In the genomic region with DNA sequence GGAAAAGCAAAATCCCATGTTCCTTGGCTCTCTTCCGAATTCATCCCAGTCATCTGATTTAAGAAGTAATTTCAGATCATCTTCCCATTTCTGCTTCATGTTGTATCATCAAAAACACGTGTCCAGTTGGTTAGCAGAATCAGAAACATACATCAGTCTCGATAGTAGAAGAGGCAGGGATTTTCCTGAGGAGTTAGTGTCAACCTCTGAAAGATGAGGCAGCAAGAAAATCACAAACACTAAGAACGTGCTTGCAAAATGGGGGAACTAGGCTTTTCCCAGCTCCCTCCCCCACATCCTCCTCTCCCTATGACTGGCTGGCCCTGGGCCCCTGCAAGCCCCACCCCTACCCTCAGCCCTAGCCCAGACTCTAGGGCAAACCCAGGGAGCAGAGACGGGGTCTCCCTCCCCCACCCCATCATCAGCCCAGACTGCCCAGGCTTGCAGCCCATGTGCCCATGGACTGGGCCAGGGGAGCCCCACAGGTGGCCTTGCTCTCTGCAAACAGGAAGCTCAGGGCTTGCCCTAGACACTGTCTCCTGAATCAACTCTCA, we compare ENCODE assay signal across 17 cellular contexts.
DNase-seq lines count a peak whose midpoint lies in the region; ATAC-seq lines count a peak whose summit lies in the region.
"Had no signal": no experiment of that assay in that cellular context is flagged by ENCODE, and none has a peak within 500 bp of the region (broad histone marks: within the 10 kb centered on the region; RNA-seq: fewer than 3 reads in every experiment).

No MANE protein-coding gene starts in this region.

- peaks cover 72% of the 10 kb centered on the region for H3K4me1 Mint-ChIP-seq in central memory CD8-positive, alpha-beta T cell

- H3K27ac ChIP-seq in aorta (ENCODE audit: low read depth in 1 of 2, low read length in 2 of 2) = no peak overlapping the region
- H3K27ac ChIP-seq: epithelial cell of prostate, GM23248 had no signal

- peak; percentile 37 for DNase-seq in stimulated activated CD4-positive, alpha-beta T cell treated with anti-CD3 and anti-CD28 coated beads, Interleukin-4, amount 100 ng/mL, for 24 hours
- DNase-seq in stimulated activated CD4-positive, alpha-beta T cell treated with anti-CD3 and anti-CD28 coated beads, Interleukin-2, amount 100 ng/mL, for 24 hours = no peak
- DNase-seq in Kasumi-1 (lab: John Stamatoyannopoulos, UW) = peak; percentile 19 to 23
- no peak for DNase-seq in central memory CD8-positive, alpha-beta T cell (ENCODE audit: low spot score in 2 of 2)
- DNase-seq in aorta = no peak
- DNase-seq in GOT3 (lab: John Stamatoyannopoulos, UW) = no peak
- DNase-seq: activated CD4-positive, alpha-beta T cell treated with anti-CD3 and anti-CD28 coated beads, Interleukin-2, amount 50 U/mL, for 4 hours; CD4-positive, alpha-beta T cell; GM23248; heart left ventricle; left colon; OCI-M1; retina; stimulated activated CD4-positive, alpha-beta T cell treated with anti-CD3 and anti-CD28 coated beads, Interleukin-2, amount 100 ng/mL, for 48 hours had no signal

- no peak overlapping the region for H3K4me3 ChIP-seq in aorta (ENCODE audit: low read length in 2 of 2)
- H3K4me3 ChIP-seq: GM23248, heart left ventricle had no signal

- H3K9me3 Mint-ChIP-seq in central memory CD8-positive, alpha-beta T cell = no peaks in the 10 kb centered on the region
- H3K9me3 Mint-ChIP-seq: CD4-positive, alpha-beta T cell had no signal

- H3K36me3 Mint-ChIP-seq in central memory CD8-positive, alpha-beta T cell (ENCODE audit: insufficient read depth) = peaks cover 3% of the 10 kb centered on the region
- H3K36me3 Mint-ChIP-seq: activated naive CD8-positive, alpha-beta T cell had no signal

- H3K27ac Mint-ChIP-seq in central memory CD8-positive, alpha-beta T cell (ENCODE audit: low read depth) = peak overlapping the region; percentile 88
- H3K27ac Mint-ChIP-seq: activated naive CD8-positive, alpha-beta T cell; CD4-positive, alpha-beta T cell had no signal

- no peaks in the 10 kb centered on the region for H3K27me3 Mint-ChIP-seq in central memory CD8-positive, alpha-beta T cell
- H3K27me3 Mint-ChIP-seq: activated naive CD8-positive, alpha-beta T cell; CD4-positive, alpha-beta T cell had no signal

- H3K9me3 ChIP-seq in aorta (ENCODE audit: control insufficient read depth, low read length) = no peaks in the 10 kb centered on the region
- H3K9me3 ChIP-seq: heart left ventricle had no signal

- peak overlapping the region; percentile 23 for H3K4me3 Mint-ChIP-seq in central memory CD8-positive, alpha-beta T cell
- H3K4me3 Mint-ChIP-seq: activated naive CD8-positive, alpha-beta T cell; CD4-positive, alpha-beta T cell had no signal

- no peaks in the 10 kb centered on the region for H3K27me3 ChIP-seq in aorta (ENCODE audit: control insufficient read depth in 1 of 2, insufficient read depth in 2 of 2, low read length in 1 of 2)
- H3K27me3 ChIP-seq: heart left ventricle had no signal

- no peaks in the 10 kb centered on the region for H3K36me3 ChIP-seq in aorta (ENCODE audit: control insufficient read depth in 1 of 2, insufficient read depth in 2 of 2, low read length in 1 of 2)
- H3K36me3 ChIP-seq: heart left ventricle had no signal

- H3K4me1 ChIP-seq in aorta (ENCODE audit: control insufficient read depth in 1 of 2, insufficient read depth in 2 of 2, low read length in 2 of 2) = no peaks in the 10 kb centered on the region

- WGBS in aorta, 2 donors = 91 to 92% methylated on average over 5 of the region's 5 CpGs

- intact Hi-C loops in aorta (cut with DNase I) = no loop called here

- ATAC-seq in central memory CD8-positive, alpha-beta T cell (replicated peaks; ENCODE audit: extremely low read depth, poor library complexity, severe bottlenecking) = peak; percentile 55
- peak; percentile 26 for ATAC-seq in aorta (ENCODE audit: low FRiP score)
- no peak for ATAC-seq in HG02884 (IDR thresholded peaks at IDR 0.05; ENCODE audit: unreplicated experiment)
- ATAC-seq: left colon had no signal

Comparison
In these comparisons a context has a peak if more than half of its experiments do, and no peak if none do; other contexts are left out.
1. DNase-seq: peak in stimulated activated CD4-positive, alpha-beta T cell treated with anti-CD3 and anti-CD28 coated beads, Interleukin-4, amount 100 ng/mL, for 24 hours (single experiment) and Kasumi-1 (2 of 2); none in stimulated activated CD4-positive, alpha-beta T cell treated with anti-CD3 and anti-CD28 coated beads, Interleukin-2, amount 100 ng/mL, for 24 hours (0 of 2), central memory CD8-positive, alpha-beta T cell (0 of 2), aorta (0 of 2) and GOT3 (single experiment).